Comparison of ENCODE assay signal across 8 cellular contexts in the genomic region with DNA sequence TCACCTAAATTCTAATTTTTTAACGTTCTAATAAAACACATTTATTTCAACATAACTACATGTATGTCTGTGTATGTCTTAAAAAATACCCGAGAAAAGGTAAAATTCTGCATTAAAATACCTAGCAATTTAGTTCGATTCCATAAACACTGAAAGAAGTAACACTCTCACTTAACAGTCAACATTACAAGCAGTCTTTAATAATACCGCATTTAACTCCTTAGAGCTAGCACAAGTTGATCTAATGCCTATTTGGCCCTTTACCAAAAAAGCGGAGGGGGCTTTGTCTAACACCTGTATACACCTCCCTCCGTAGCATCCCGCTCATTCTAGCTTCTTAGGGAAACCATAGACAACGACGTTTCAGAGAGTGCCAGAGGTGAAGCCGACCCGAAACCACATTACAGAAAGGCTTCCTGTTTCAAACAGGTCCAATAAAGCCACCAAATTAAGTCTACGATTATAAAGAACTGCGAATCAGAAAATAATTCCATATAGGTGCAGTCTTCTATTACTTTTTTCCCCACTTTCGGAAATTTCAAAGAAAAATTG. TPM values are rescaled to one million over a fixed set of nuclear protein-coding genes. Genes with fewer than 3 reads are reported as not detected.
DNase-seq lines count a peak whose midpoint lies in the region; ATAC-seq and TF ChIP-seq lines count a peak whose summit lies in the region.

No MANE protein-coding gene starts in this region.

- TF ChIP-seq CTCF in brain (conservative IDR thresholded peaks at IDR 0.05) (no peak), right lobe of liver (IDR thresholded peaks at IDR 0.05) (no peak), suprapubic skin (IDR thresholded peaks at IDR 0.05) (no peak)

- peak overlapping the region; percentile 77 for H3K9ac ChIP-seq in ES-I3 (ENCODE audit: low read depth, low read length)

- H3K36me3 ChIP-seq in ES-I3 (ENCODE audit: insufficient read depth, low read length): no peaks in the 10 kb centered on the region
- H3K36me3 ChIP-seq in MG63: no peaks in the 10 kb centered on the region
- no peaks in the 10 kb centered on the region for H3K36me3 ChIP-seq in right lobe of liver
- no peaks in the 10 kb centered on the region for H3K36me3 ChIP-seq in suprapubic skin

- H3K27ac Mint-ChIP-seq in brain: peak overlapping the region; percentile 94 to 100 (median 99)

- 10% methylated on average over 14 of the region's 14 CpGs for WGBS in right lobe of liver (ENCODE audit: insufficient coverage, low coverage, low lambda C conversion rate, missing lambda C conversion rate)
- 9% methylated on average over 14 of the region's 14 CpGs for WGBS in suprapubic skin

- ATAC-seq in right lobe of liver (no peak), GM19455 (IDR thresholded peaks at IDR 0.05; ENCODE audit: unreplicated experiment) (no peak), GM18519 (IDR thresholded peaks at IDR 0.05; ENCODE audit: low FRiP score, unreplicated experiment) (no peak)

- peaks cover 9% of the 10 kb centered on the region; the same call in 1 of the 2 replicates for H3K4me1 ChIP-seq in ES-I3 (ENCODE audit: insufficient read depth, low read length)
- H3K4me1 ChIP-seq in right lobe of liver: peaks cover 0 to 4% (median 0%) of the 10 kb centered on the region in 4 donors
- H3K4me1 ChIP-seq in suprapubic skin: peaks cover 27% of the 10 kb centered on the region

- H3K9me3 Mint-ChIP-seq in brain: no peaks in the 10 kb centered on the region

- H3K27me3 Mint-ChIP-seq in brain: peaks cover 4% of the 10 kb centered on the region

- TF ChIP-seq POLR2A in right lobe of liver (IDR thresholded peaks at IDR 0.05): no peak
- TF ChIP-seq POLR2A in suprapubic skin (IDR thresholded peaks at IDR 0.05): no peak

- no peak for TF ChIP-seq EP300 in suprapubic skin (IDR thresholded peaks at IDR 0.05)

- H3K9me3 ChIP-seq in ES-I3 (ENCODE audit: control insufficient read depth, insufficient read depth, low read length): no peaks in the 10 kb centered on the region
- no peaks in the 10 kb centered on the region for H3K9me3 ChIP-seq in MG63
- H3K9me3 ChIP-seq in right lobe of liver: no peaks in the 10 kb centered on the region
- H3K9me3 ChIP-seq in suprapubic skin: no peaks in the 10 kb centered on the region

- peak overlapping the region; percentile 80 for H3K4me3 ChIP-seq in MG63
- H3K4me3 ChIP-seq in right lobe of liver: peak overlapping the region; percentile 55 to 73 (median 67)
- peak overlapping the region; percentile 91 for H3K4me3 ChIP-seq in suprapubic skin

- intact Hi-C loops in right lobe of liver (cut with DNase I): no loop called here

- H3K4me1 Mint-ChIP-seq in brain: peaks cover 55% of the 10 kb centered on the region

- peak overlapping the region; percentile 89 to 97 (median 96) for H3K27ac ChIP-seq in right lobe of liver
- H3K27ac ChIP-seq in suprapubic skin: peak overlapping the region; percentile 100

- DNase-seq in MG63 (no peak), right lobe of liver (no peak), suprapubic skin (ENCODE audit: low spot score in 2 of 2) (no peak)
- no peak for DNase-seq in effector CD4-positive, alpha-beta T cell

- no peaks in the 10 kb centered on the region for H3K27me3 ChIP-seq in MG63
- H3K27me3 ChIP-seq in right lobe of liver: no peaks in the 10 kb centered on the region
- H3K27me3 ChIP-seq in suprapubic skin: no peaks in the 10 kb centered on the region

- peak overlapping the region; percentile 95 to 98 (median 97) for H3K4me3 Mint-ChIP-seq in brain

- H3K36me3 Mint-ChIP-seq in brain: peaks cover 6% of the 10 kb centered on the region

RNA-seq across cellular contexts. Expression of a gene that starts 1.2 kb away (rescaled TPM):
- total RNA-seq in MG63 (2014; rRNA removed; shearing (Covaris generic); ENCODE audit: low replicate concordance): 68.0 and 158 TPM in 2 replicates
- 11.8 TPM for polyA plus RNA-seq in brain (ENCODE audit: insufficient read depth, low read depth, low replicate concordance)
- 10 to 100 TPM in 2 of 6 experiments, 1 to 10 TPM in 4; 8.1 to 16.4 (median 9.5) TPM for total RNA-seq in right lobe of liver
- 10 to 100 TPM; 25.7 to 51.0 (median 35.7) TPM for total RNA-seq in suprapubic skin

RNA-seq across cellular contexts. Expression of a gene that starts 47.3 kb away (rescaled TPM):
- 0.07 and 0.47 TPM in 2 replicates for total RNA-seq in MG63 (2014; rRNA removed; shearing (Covaris generic); ENCODE audit: low replicate concordance)
- polyA plus RNA-seq in brain (ENCODE audit: insufficient read depth, low read depth, low replicate concordance): 0.31 TPM
- total RNA-seq in right lobe of liver: not detected
- under 1 TPM in 3 of 4 donors, not detected in 1; 0.13 to 0.48 (median 0.17) TPM for total RNA-seq in suprapubic skin
